Comparison of ENCODE assay signal across 18 cellular contexts in the genomic region with DNA sequence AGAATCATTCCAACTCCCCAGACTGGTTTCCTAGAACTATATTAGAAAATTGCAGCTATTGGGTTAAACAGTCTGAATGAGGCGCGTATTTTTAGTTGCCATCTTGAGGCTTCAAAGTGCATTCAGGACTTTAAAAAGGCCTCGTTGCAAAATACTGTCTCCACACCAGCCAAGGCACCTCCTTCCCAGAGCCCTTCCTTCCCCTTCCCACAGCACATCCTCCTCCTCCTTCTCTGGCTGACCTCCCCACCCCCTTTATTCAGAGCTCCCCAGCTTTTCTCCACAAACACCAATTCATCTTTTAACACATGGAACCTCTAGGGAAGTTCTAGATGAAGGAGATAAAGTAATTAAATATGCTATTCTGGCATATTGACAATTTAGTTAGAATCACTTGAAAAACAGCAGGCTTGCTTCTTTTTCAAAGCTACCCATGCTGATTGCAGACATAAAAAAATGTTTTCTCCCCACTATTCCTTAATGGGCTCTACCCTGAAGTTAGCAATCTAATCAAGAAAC.
"Had no signal": no experiment of that assay in that cellular context is flagged by ENCODE, and none has a peak within 500 bp of the region (broad histone marks: within the 10 kb centered on the region; RNA-seq: fewer than 3 reads in every experiment).

No MANE protein-coding gene starts in this region.

- H3K27ac Mint-ChIP-seq: activated CD4-positive, alpha-beta T cell treated with anti-CD3 and anti-CD28 coated beads, Interleukin-2, amount 10 ng/mL, durations not matched to agents 24 days and 14 days; activated naive CD4-positive, alpha-beta T cell treated with anti-CD3 and anti-CD28 coated beads for 36 hours; activated T-helper 1 cell treated with anti-CD3 and anti-CD28 coated beads, Interleukin-12 subunit alpha, Interleukin-12 subunit beta, Interleukin-2, Interleukin-4 antibody, amounts not matched to agents 30 ng/mL and 10 ng/mL and 1 ng/mL, durations not matched to agents 14 hours and 24 hours and 36 hours; neural progenitor cell; stimulated activated naive B cell treated with anti-CD40 and anti-IgM and Interleukin-4, amounts not matched to agents 10 μg/mL and 1 μg/mL and 100 μg/mL, for 72 hours; T-cell; WTC11 had no signal

- H3K4me1 Mint-ChIP-seq: activated CD4-positive, alpha-beta T cell treated with anti-CD3 and anti-CD28 coated beads, Interleukin-2, amount 10 ng/mL, durations not matched to agents 24 days and 14 days; neural progenitor cell; WTC11 had no signal

- ATAC-seq: heart left ventricle; left lobe of liver; pancreas; stimulated activated naive B cell treated with anti-CD40 and anti-IgM and Interleukin-4, amounts not matched to agents 10 μg/mL and 1 μg/mL and 100 μg/mL, for 72 hours; T-cell; WTC11 had no signal

- H3K36me3 Mint-ChIP-seq: neural progenitor cell, WTC11 had no signal

- FAIRE-seq: astrocyte, frontal cortex, islet of Langerhans, pancreas, small intestine had no signal

- H3K4me3 Mint-ChIP-seq: activated CD4-positive, alpha-beta T cell treated with anti-CD3 and anti-CD28 coated beads, Interleukin-2, amount 10 ng/mL, durations not matched to agents 24 days and 14 days; activated naive CD4-positive, alpha-beta T cell treated with anti-CD3 and anti-CD28 coated beads for 36 hours; activated T-helper 1 cell treated with anti-CD3 and anti-CD28 coated beads, Interleukin-12 subunit alpha, Interleukin-12 subunit beta, Interleukin-2, Interleukin-4 antibody, amounts not matched to agents 30 ng/mL and 10 ng/mL and 1 ng/mL, durations not matched to agents 14 hours and 24 hours and 36 hours; neural progenitor cell; stimulated activated naive B cell treated with anti-CD40 and anti-IgM and Interleukin-4, amounts not matched to agents 10 μg/mL and 1 μg/mL and 100 μg/mL, for 72 hours; T-cell; WTC11 had no signal

- DNase-seq: activated CD4-positive, alpha-beta T cell treated with anti-CD3 and anti-CD28 coated beads, Interleukin-2, amount 10 ng/mL, durations not matched to agents 24 days and 14 days; activated naive CD4-positive, alpha-beta T cell treated with anti-CD3 and anti-CD28 coated beads for 36 hours; colonic mucosa; effector CD4-positive, alpha-beta T cell; heart left ventricle; pancreas; small intestine; stimulated activated naive B cell treated with anti-CD40 and anti-IgM and Interleukin-4, amounts not matched to agents 10 μg/mL and 1 μg/mL and 100 μg/mL, for 72 hours; T-cell; T1000; upper lobe of left lung had no signal

- H3K9me3 Mint-ChIP-seq: activated CD4-positive, alpha-beta T cell treated with anti-CD3 and anti-CD28 coated beads, Interleukin-2, amount 10 ng/mL, durations not matched to agents 24 days and 14 days; activated naive CD4-positive, alpha-beta T cell treated with anti-CD3 and anti-CD28 coated beads for 36 hours; activated T-helper 1 cell treated with anti-CD3 and anti-CD28 coated beads, Interleukin-12 subunit alpha, Interleukin-12 subunit beta, Interleukin-2, Interleukin-4 antibody, amounts not matched to agents 30 ng/mL and 10 ng/mL and 1 ng/mL, durations not matched to agents 14 hours and 24 hours and 36 hours; neural progenitor cell; T-cell; WTC11 had no signal
